8 cellular contexts compared by ENCODE assay signal in the genomic region with DNA sequence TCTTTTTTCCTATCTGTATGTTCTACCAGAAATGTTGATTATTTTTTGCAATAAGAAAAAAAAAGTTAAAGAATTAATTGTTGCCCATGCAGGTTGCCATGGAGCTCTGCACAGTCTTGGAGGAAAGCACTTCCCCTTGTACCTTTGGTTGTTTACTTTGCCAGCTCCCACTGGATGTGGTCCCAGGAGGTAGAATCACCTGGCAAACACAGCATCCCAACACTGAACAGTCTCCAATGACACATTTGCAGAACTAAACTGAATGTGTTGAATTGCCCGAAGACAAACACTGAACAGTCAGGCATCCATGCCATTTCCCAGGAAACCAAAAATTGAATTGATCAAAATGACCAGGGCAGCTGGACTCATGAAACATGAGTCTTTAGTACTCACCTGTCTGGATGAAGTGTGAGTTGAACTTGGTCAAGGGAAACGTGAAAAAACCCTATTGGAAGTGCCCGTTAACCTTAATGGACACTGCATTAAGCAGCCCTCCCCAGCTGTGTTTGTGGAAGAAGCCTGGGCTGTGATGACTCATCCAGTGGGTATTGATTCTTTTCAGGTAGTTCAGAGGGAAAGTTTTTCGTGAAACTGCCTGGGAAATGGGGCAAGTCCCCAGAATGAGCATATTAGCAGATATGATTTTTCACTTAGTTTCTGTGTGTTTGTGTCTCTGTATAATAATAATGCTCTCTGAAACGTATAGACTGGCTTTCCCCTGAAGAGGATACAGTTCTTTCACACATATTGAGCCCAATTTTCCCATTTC.
DNase-seq lines count a peak whose midpoint lies in the region; ATAC-seq and TF ChIP-seq lines count a peak whose summit lies in the region.

No MANE protein-coding gene starts in this region.

- TF ChIP-seq CTCF in LNCaP clone FGC (IDR thresholded peaks at IDR 0.05; ENCODE audit: control insufficient read depth, extremely low read depth, insufficient read depth) (no peak), hepatocyte (IDR thresholded peaks at IDR 0.05; ENCODE audit: poor library complexity) (no peak)

- no peak for TF ChIP-seq POLR2A in erythroblast (IDR thresholded peaks at IDR 0.05; ENCODE audit: low read length)

- DNase-seq in LNCaP clone FGC (ENCODE audit: low read depth) (peak; percentile 97), hepatocyte (ENCODE audit: low spot score) (peak; percentile 45), cortex of kidney (lab: John Stamatoyannopoulos, UW) (no peak), erythroblast (lab: John Stamatoyannopoulos, UW) (no peak), left cardiac atrium (no peak), immature natural killer cell (no peak)

- ATAC-seq in GM18517 (IDR thresholded peaks at IDR 0.05; ENCODE audit: unreplicated experiment) (peak; percentile 52), GM21737 (IDR thresholded peaks at IDR 0.05; ENCODE audit: unreplicated experiment) (peak; percentile 46), left cardiac atrium (no peak)

- H3K36me3 ChIP-seq in hepatocyte (replicated peaks; ENCODE audit: insufficient read depth, low read depth), result no peaks in the 10 kb centered on the region

- peaks cover 0 to 4% (median 0%) of the 10 kb centered on the region in 3 donors for H3K36me3 Mint-ChIP-seq in immature natural killer cell

- intact Hi-C loops in left cardiac atrium (cut with DNase I), result no loop called here

- H3K27me3 Mint-ChIP-seq in immature natural killer cell (ENCODE audit: low read depth in 3 of 3), result peaks cover 0 to 14% (median 5%) of the 10 kb centered on the region in 3 donors

- no peak overlapping the region for H3K4me3 Mint-ChIP-seq in immature natural killer cell

- H3K4me3 ChIP-seq in LNCaP clone FGC (ENCODE audit: low read depth, low read length) (no peak overlapping the region), hepatocyte (no peak overlapping the region)

- 43% methylated on average over 5 of the region's 5 CpGs for WGBS in hepatocyte (ENCODE audit: low lambda C conversion rate, missing lambda C conversion rate)

- no peaks in the 10 kb centered on the region for H3K9me2 ChIP-seq in hepatocyte (replicated peaks; ENCODE audit: insufficient read depth)

- no peak overlapping the region for H2AFZ ChIP-seq in hepatocyte

- no peaks in the 10 kb centered on the region for H3K27me3 ChIP-seq in hepatocyte

- no peak overlapping the region for H3K4me2 ChIP-seq in hepatocyte

- no peaks in the 10 kb centered on the region for H3K9me3 Mint-ChIP-seq in immature natural killer cell

- H3K4me1 ChIP-seq in hepatocyte (ENCODE audit: insufficient read depth), result no peaks in the 10 kb centered on the region

- H4K20me1 ChIP-seq in hepatocyte (ENCODE audit: insufficient read depth, poor library complexity, severe bottlenecking), result no peaks in the 10 kb centered on the region

- no peaks in the 10 kb centered on the region for H3K79me2 ChIP-seq in hepatocyte

- no peaks in the 10 kb centered on the region for H3K9me3 ChIP-seq in hepatocyte (ENCODE audit: low read depth)

- H3K27ac ChIP-seq in hepatocyte, result no peak overlapping the region

- no peaks in the 10 kb centered on the region for H3K4me1 Mint-ChIP-seq in immature natural killer cell

- H3K27ac Mint-ChIP-seq in immature natural killer cell, result no peak overlapping the region

Comparison
In these comparisons a context has a peak if more than half of its experiments do, and no peak if none do; other contexts are left out.
1. ATAC-seq: peak in GM18517 (single experiment) and GM21737 (single experiment); none in left cardiac atrium (0 of 2).
2. DNase-seq: peak in LNCaP clone FGC (single experiment) and hepatocyte (single experiment); none in cortex of kidney (single experiment), erythroblast (0 of 2), left cardiac atrium (single experiment) and immature natural killer cell (0 of 3).